In genomic region chr10:86437447-86437846, GRCh38 we compare ENCODE assay signal across 13 cellular contexts.
"Had no signal": no experiment of that assay in that cellular context is flagged by ENCODE, and none has a peak within 500 bp of the region (broad histone marks: within the 10 kb centered on the region; RNA-seq: fewer than 3 reads in every experiment).

No MANE protein-coding gene starts in this region.

- H3K27ac Mint-ChIP-seq: activated CD4-positive, alpha-beta T cell treated with anti-CD3 and anti-CD28 coated beads, Interleukin-2, amount 10 ng/mL, durations not matched to agents 7 days and 5 days; activated naive CD4-positive, alpha-beta T cell treated with anti-CD3 and anti-CD28 coated beads, Interleukin-2, amount 10 ng/mL, durations not matched to agents 7 days and 5 days; activated T-helper 2 cell treated with anti-CD3 and anti-CD28 coated beads, Interferon-gamma antibody, Interleukin-2, Interleukin-4, amounts not matched to agents 10 μg/mL and 5 μg/mL and 100 μg/mL, durations not matched to agents 14 hours and 24 hours and 36 hours; neural progenitor cell; T-helper 2 cell treated with Interferon-gamma antibody and Interleukin-4, amounts not matched to agents 5 μg/mL and 100 μg/mL, for 36 hours had no signal

- H3K9me3 Mint-ChIP-seq: activated CD4-positive, alpha-beta T cell treated with anti-CD3 and anti-CD28 coated beads, Interleukin-2, amount 10 ng/mL, durations not matched to agents 7 days and 5 days; activated naive CD4-positive, alpha-beta T cell treated with anti-CD3 and anti-CD28 coated beads, Interleukin-2, amount 10 ng/mL, durations not matched to agents 7 days and 5 days; activated T-helper 2 cell treated with anti-CD3 and anti-CD28 coated beads, Interferon-gamma antibody, Interleukin-2, Interleukin-4, amounts not matched to agents 10 μg/mL and 5 μg/mL and 100 μg/mL, durations not matched to agents 14 hours and 24 hours and 36 hours; neural progenitor cell; T-helper 2 cell treated with Interferon-gamma antibody and Interleukin-4, amounts not matched to agents 5 μg/mL and 100 μg/mL, for 36 hours had no signal

- FAIRE-seq: endometrium, urothelium cell line had no signal

- H3K27me3 ChIP-seq: dorsolateral prefrontal cortex, neural progenitor cell, thyroid gland had no signal

- DNase-seq: activated CD4-positive, alpha-beta T cell treated with anti-CD3 and anti-CD28 coated beads, Interleukin-2, amount 10 ng/mL, durations not matched to agents 7 days and 5 days; activated naive CD4-positive, alpha-beta T cell treated with anti-CD3 and anti-CD28 coated beads, Interleukin-2, amount 10 ng/mL, durations not matched to agents 7 days and 5 days; activated T-cell treated with anti-CD3 and anti-CD28 coated beads for 4 hours; dorsolateral prefrontal cortex; lower lobe of right lung; stimulated activated CD4-positive, alpha-beta T cell treated with anti-CD3 and anti-CD28 coated beads, Interleukin-12 subunit alpha, Interleukin-12 subunit beta, amount 100 ng/mL, for 4 hours; stimulated activated CD4-positive, alpha-beta T cell treated with anti-CD3 and anti-CD28 coated beads, Interleukin-2, amount 100 ng/mL, for 24 hours; thyroid gland had no signal

- H3K27me3 Mint-ChIP-seq: activated CD4-positive, alpha-beta T cell treated with anti-CD3 and anti-CD28 coated beads, Interleukin-2, amount 10 ng/mL, durations not matched to agents 7 days and 5 days; activated naive CD4-positive, alpha-beta T cell treated with anti-CD3 and anti-CD28 coated beads, Interleukin-2, amount 10 ng/mL, durations not matched to agents 7 days and 5 days had no signal

- H3K4me1 ChIP-seq: neural progenitor cell had no signal

- H3K4me3 ChIP-seq: dorsolateral prefrontal cortex, lower lobe of right lung, neural progenitor cell, thyroid gland had no signal

- ATAC-seq: lower lobe of right lung had no signal

- H3K9me3 ChIP-seq: lower lobe of right lung, thyroid gland had no signal

- H3K27ac ChIP-seq: lower lobe of right lung, neural progenitor cell, thyroid gland had no signal

- H3K4me3 Mint-ChIP-seq: activated CD4-positive, alpha-beta T cell treated with anti-CD3 and anti-CD28 coated beads, Interleukin-2, amount 10 ng/mL, durations not matched to agents 7 days and 5 days; activated naive CD4-positive, alpha-beta T cell treated with anti-CD3 and anti-CD28 coated beads, Interleukin-2, amount 10 ng/mL, durations not matched to agents 7 days and 5 days; neural progenitor cell; T-helper 2 cell treated with Interferon-gamma antibody and Interleukin-4, amounts not matched to agents 5 μg/mL and 100 μg/mL, for 36 hours had no signal
